In the genomic region with DNA sequence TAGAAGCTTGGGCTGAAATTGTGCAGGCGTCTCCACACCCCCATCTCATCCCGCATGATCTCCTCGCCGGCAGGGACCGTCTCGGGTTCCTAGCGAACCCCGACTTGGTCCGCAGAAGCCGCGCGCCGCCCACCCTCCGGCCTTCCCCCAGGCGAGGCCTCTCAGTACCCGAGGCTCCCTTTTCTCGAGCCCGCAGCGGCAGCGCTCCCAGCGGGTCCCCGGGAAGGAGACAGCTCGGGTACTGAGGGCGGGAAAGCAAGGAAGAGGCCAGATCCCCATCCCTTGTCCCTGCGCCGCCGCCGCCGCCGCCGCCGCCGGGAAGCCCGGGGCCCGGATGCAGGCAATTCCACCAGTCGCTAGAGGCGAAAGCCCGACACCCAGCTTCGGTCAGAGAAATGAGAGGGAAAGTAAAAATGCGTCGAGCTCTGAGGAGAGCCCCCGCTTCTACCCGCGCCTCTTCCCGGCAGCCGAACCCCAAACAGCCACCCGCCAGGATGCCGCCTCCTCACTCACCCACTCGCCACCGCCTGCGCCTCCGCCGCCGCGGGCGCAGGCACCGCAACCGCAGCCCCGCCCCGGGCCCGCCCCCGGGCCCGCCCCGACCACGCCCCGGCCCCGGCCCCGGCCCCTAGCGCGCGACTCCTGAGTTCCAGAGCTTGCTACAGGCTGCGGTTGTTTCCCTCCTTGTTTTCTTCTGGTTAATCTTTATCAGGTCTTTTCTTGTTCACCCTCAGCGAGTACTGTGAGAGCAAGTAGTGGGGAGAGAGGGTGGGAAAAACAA, we compare ENCODE assay signal across 8 cellular contexts. TPM values are rescaled to one million over a fixed set of nuclear protein-coding genes. Genes with fewer than 3 reads are reported as not detected.
A peak's percentile ranks its signal among the peaks of the same experiment; 100 is the strongest.
DNase-seq lines count a peak whose midpoint lies in the region; ATAC-seq and TF ChIP-seq lines count a peak whose summit lies in the region.

A gene with protein sequence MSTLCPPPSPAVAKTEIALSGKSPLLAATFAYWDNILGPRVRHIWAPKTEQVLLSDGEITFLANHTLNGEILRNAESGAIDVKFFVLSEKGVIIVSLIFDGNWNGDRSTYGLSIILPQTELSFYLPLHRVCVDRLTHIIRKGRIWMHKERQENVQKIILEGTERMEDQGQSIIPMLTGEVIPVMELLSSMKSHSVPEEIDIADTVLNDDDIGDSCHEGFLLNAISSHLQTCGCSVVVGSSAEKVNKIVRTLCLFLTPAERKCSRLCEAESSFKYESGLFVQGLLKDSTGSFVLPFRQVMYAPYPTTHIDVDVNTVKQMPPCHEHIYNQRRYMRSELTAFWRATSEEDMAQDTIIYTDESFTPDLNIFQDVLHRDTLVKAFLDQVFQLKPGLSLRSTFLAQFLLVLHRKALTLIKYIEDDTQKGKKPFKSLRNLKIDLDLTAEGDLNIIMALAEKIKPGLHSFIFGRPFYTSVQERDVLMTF (minus strand): TSS at position 564 of the 781 bp plus-strand sequence. CDS start 6,361 bp downstream, outside the sequence.

- peak within 1 kb of the TSS; percentile 91 for H3K4me2 ChIP-seq in PC-3 (ENCODE audit: low read length)

- H2AFZ ChIP-seq in PC-3 (ENCODE audit: low read length) = peak within 1 kb of the TSS; percentile 92

- H3K36me3 Mint-ChIP-seq in activated T-helper 2 cell treated with anti-CD3 and anti-CD28 coated beads, Interferon-gamma antibody, Interleukin-2, Interleukin-4, amounts not matched to agents 10 μg/mL and 5 μg/mL and 100 μg/mL, durations not matched to agents 14 hours and 24 hours and 36 hours (ENCODE audit: low read depth) = no peaks in the 10 kb centered on the region
- H3K36me3 Mint-ChIP-seq in osteocyte (ENCODE audit: unreplicated experiment) = peaks cover 2% of the 10 kb centered on the region

- no peaks in the 10 kb centered on the region for H4K20me1 ChIP-seq in PC-3 (ENCODE audit: low read length)

- peaks cover 43% of the 10 kb centered on the region for H3K4me1 ChIP-seq in PC-3 (ENCODE audit: insufficient read depth, low read length)
- peaks cover 12 to 20% of the 10 kb centered on the region in 2 donors for H3K4me1 ChIP-seq in thyroid gland

- no peak for TF ChIP-seq CTCF in C4-2B (conservative IDR thresholded peaks at IDR 0.05)
- no peak for TF ChIP-seq CTCF in PC-3 (conservative IDR thresholded peaks at IDR 0.05; ENCODE audit: low read depth, low read length)
- no peak for TF ChIP-seq CTCF in foreskin fibroblast (IDR thresholded peaks at IDR 0.05; ENCODE audit: low read depth, low read length)
- peak; percentile 11 for TF ChIP-seq CTCF in osteocyte (IDR thresholded peaks at IDR 0.05)
- no peak for TF ChIP-seq CTCF in thyroid gland (IDR thresholded peaks at IDR 0.05)

- H3K36me3 ChIP-seq in PC-3 (ENCODE audit: low read depth, low read length) = no peaks in the 10 kb centered on the region
- H3K36me3 ChIP-seq in thyroid gland = no peaks in the 10 kb centered on the region

- peak within 1 kb of the TSS; percentile 72 for H3K27ac ChIP-seq in C4-2B
- peak within 1 kb of the TSS; percentile 86 for H3K27ac ChIP-seq in PC-3 (ENCODE audit: low read length)
- H3K27ac ChIP-seq in thyroid gland = peak within 1 kb of the TSS; percentile 100

- H3K27me3 ChIP-seq in PC-3 (ENCODE audit: low read length) = no peaks in the 10 kb centered on the region
- no peaks in the 10 kb centered on the region for H3K27me3 ChIP-seq in thyroid gland

- POLR2A ChIA-PET in PC-3 (lab: Charles Lee; ENCODE audit: unreplicated experiment) = interaction anchor here (0.6 to 0.7 kb wide), 2 partner anchors 55 to 115 kb away, joined by 4 to 6 read pairs; no protein-coding TSS in a partner anchor

- H3K4me3 ChIP-seq in PC-3 (ENCODE audit: low read length) (peak within 1 kb of the TSS; percentile 89), foreskin fibroblast (ENCODE audit: low read depth in 1 of 2, low read length in 2 of 2) (peak within 1 kb of the TSS; percentile 61 to 62), thyroid gland (replicated peaks in 1 of 3) (peak within 1 kb of the TSS; percentile 85 to 95 (median 89))

- intact Hi-C loops in PC-3 (cut with micrococcal nuclease) (loop anchor here (1.0 to 10.0 kb wide), 2 partner anchors 53 to 152 kb away; no protein-coding TSS in a partner anchor), thyroid gland (cut with DNase I) (no loop called here)
- intact Hi-C loops in activated T-helper 2 cell treated with anti-CD3 and anti-CD28 coated beads, Interferon-gamma antibody, Interleukin-2, Interleukin-4, amounts not matched to agents 10 μg/mL and 5 μg/mL and 100 μg/mL, durations not matched to agents 14 hours and 24 hours and 36 hours (cut with micrococcal nuclease) = loop anchor here (1.0 to 2.0 kb wide), 7 partner anchors 44 to 626 kb away; a partner anchor contains a TSS

- H3K9me2 ChIP-seq in PC-3 (replicated peaks; ENCODE audit: low read length) = no peaks in the 10 kb centered on the region

- ATAC-seq in GM19025 (IDR thresholded peaks at IDR 0.05; ENCODE audit: low read depth, unreplicated experiment) (peak; percentile 66), HG03175 (IDR thresholded peaks at IDR 0.05; ENCODE audit: unreplicated experiment) (peak; percentile 65), PC-3 (peak; percentile 64)

- peaks cover 4% of the 10 kb centered on the region for H3K9me3 Mint-ChIP-seq in activated T-helper 2 cell treated with anti-CD3 and anti-CD28 coated beads, Interferon-gamma antibody, Interleukin-2, Interleukin-4, amounts not matched to agents 10 μg/mL and 5 μg/mL and 100 μg/mL, durations not matched to agents 14 hours and 24 hours and 36 hours
- H3K9me3 Mint-ChIP-seq in osteocyte (ENCODE audit: unreplicated experiment) = peaks cover 3% of the 10 kb centered on the region

- peaks cover 36% of the 10 kb centered on the region for H3K79me2 ChIP-seq in PC-3 (ENCODE audit: low read length)

- H3K27me3 Mint-ChIP-seq in activated T-helper 2 cell treated with anti-CD3 and anti-CD28 coated beads, Interferon-gamma antibody, Interleukin-2, Interleukin-4, amounts not matched to agents 10 μg/mL and 5 μg/mL and 100 μg/mL, durations not matched to agents 14 hours and 24 hours and 36 hours (ENCODE audit: low read depth) = no peaks in the 10 kb centered on the region
- peaks cover 9% of the 10 kb centered on the region for H3K27me3 Mint-ChIP-seq in osteocyte (ENCODE audit: unreplicated experiment)

- H3K9ac ChIP-seq in PC-3 (ENCODE audit: low read length) = peak within 1 kb of the TSS; percentile 86

- peak within 1 kb of the TSS; percentile 97 for H3K4me3 Mint-ChIP-seq in activated T-helper 2 cell treated with anti-CD3 and anti-CD28 coated beads, Interferon-gamma antibody, Interleukin-2, Interleukin-4, amounts not matched to agents 10 μg/mL and 5 μg/mL and 100 μg/mL, durations not matched to agents 14 hours and 24 hours and 36 hours (ENCODE audit: low read depth)
- H3K4me3 Mint-ChIP-seq in osteocyte (ENCODE audit: unreplicated experiment) = peak within 1 kb of the TSS; percentile 97

- WGBS in thyroid gland, 2 donors = 1% methylated on average over 14 to 45 of the region's 73 CpGs

- H3K27ac Mint-ChIP-seq in activated T-helper 2 cell treated with anti-CD3 and anti-CD28 coated beads, Interferon-gamma antibody, Interleukin-2, Interleukin-4, amounts not matched to agents 10 μg/mL and 5 μg/mL and 100 μg/mL, durations not matched to agents 14 hours and 24 hours and 36 hours = peak within 1 kb of the TSS; percentile 100
- H3K27ac Mint-ChIP-seq in osteocyte (ENCODE audit: unreplicated experiment) = peak within 1 kb of the TSS; percentile 99

- DNase-seq in PC-3 (peak; percentile 64), foreskin fibroblast (peak; percentile 63 to 87), osteocyte (ENCODE audit: extremely low spot score, unreplicated experiment) (peak; percentile 89), thyroid gland (peak; percentile 73)
- peak; percentile 81 for DNase-seq in activated T-helper 2 cell treated with anti-CD3 and anti-CD28 coated beads, Interferon-gamma antibody, Interleukin-2, Interleukin-4, amounts not matched to agents 10 μg/mL and 5 μg/mL and 100 μg/mL, durations not matched to agents 14 hours and 24 hours and 36 hours (ENCODE audit: low spot score)

- no TSS peak for BruUV-seq in PC-3 (replicated peaks; lab: Mats Ljungman, UMichigan)

- H3F3A ChIP-seq in PC-3 (ENCODE audit: low read length, unreplicated experiment) = peaks cover 6% of the 10 kb centered on the region

- H3K9me3 ChIP-seq in PC-3 (ENCODE audit: low read length) = no peaks in the 10 kb centered on the region
- no peaks in the 10 kb centered on the region for H3K9me3 ChIP-seq in thyroid gland

- H3K4me1 Mint-ChIP-seq in activated T-helper 2 cell treated with anti-CD3 and anti-CD28 coated beads, Interferon-gamma antibody, Interleukin-2, Interleukin-4, amounts not matched to agents 10 μg/mL and 5 μg/mL and 100 μg/mL, durations not matched to agents 14 hours and 24 hours and 36 hours (ENCODE audit: low read depth) = peaks cover 32% of the 10 kb centered on the region
- H3K4me1 Mint-ChIP-seq in osteocyte (ENCODE audit: unreplicated experiment) = peaks cover 18% of the 10 kb centered on the region

- CTCF ChIA-PET in PC-3 (lab: Charles Lee) = no interaction called here

- TF ChIP-seq POLR2A in thyroid gland (IDR thresholded peaks at IDR 0.05) = peak; percentile 87

RNA-seq across cellular contexts. Expression of the gene that starts here (rescaled TPM):
- total RNA-seq in PC-3 (2014; rRNA removed) (7.9 and 10.4 TPM in 2 replicates), osteocyte (6.6 and 10.2 TPM in 2 replicates), thyroid gland (10 to 100 TPM; 26.1 to 58.0 (median 49.5) TPM)
- total RNA-seq in activated T-helper 2 cell treated with anti-CD3 and anti-CD28 coated beads, Interferon-gamma antibody, Interleukin-2, Interleukin-4, amounts not matched to agents 10 μg/mL and 5 μg/mL and 100 μg/mL, durations not matched to agents 14 hours and 24 hours and 36 hours = 6.2 and 6.8 TPM in 2 replicates

Comparison
In these comparisons a context has a peak if more than half of its experiments do, and no peak if none do; other contexts are left out.
1. Peak in every context shown above with its lines: DNase-seq, ATAC-seq, H3K4me3 ChIP-seq and H3K27ac ChIP-seq.